In genomic region chr11:15775051-15775541, GRCh38 we compare ENCODE assay signal across 17 cellular contexts.
DNase-seq lines count a peak whose midpoint lies in the region; ATAC-seq and TF ChIP-seq lines count a peak whose summit lies in the region.
"Had no signal": no experiment of that assay in that cellular context is flagged by ENCODE, and none has a peak within 500 bp of the region (broad histone marks: within the 10 kb centered on the region; RNA-seq: fewer than 3 reads in every experiment).

No MANE protein-coding gene starts in this region.

- ATAC-seq in GM21529 (IDR thresholded peaks at IDR 0.05; ENCODE audit: unreplicated experiment) (no peak), HG02798 (IDR thresholded peaks at IDR 0.05; ENCODE audit: poor library complexity, unreplicated experiment) (no peak)

- no peaks in the 10 kb centered on the region for H3K36me3 ChIP-seq in SK-N-MC (ENCODE audit: insufficient read depth, low read length)
- H3K36me3 ChIP-seq: MG63, prostate gland had no signal

- H3K27me3 Mint-ChIP-seq in neural crest cell (ENCODE audit: low read depth): no peaks in the 10 kb centered on the region
- H3K27me3 Mint-ChIP-seq in activated T-cell treated with anti-CD3 and anti-CD28 coated beads, Interleukin-2, amount 50 U/mL, for 24 hours: peaks cover 4% of the 10 kb centered on the region

- H3K9me3 ChIP-seq in SK-N-MC (ENCODE audit: low read depth, low read length): no peaks in the 10 kb centered on the region
- H3K9me3 ChIP-seq: MG63, prostate gland had no signal

- H3K4me3 ChIP-seq in SK-N-MC: no peak overlapping the region
- H3K4me3 ChIP-seq: MG63, prostate gland had no signal

- H3K9me3 Mint-ChIP-seq in neural crest cell: no peaks in the 10 kb centered on the region
- H3K9me3 Mint-ChIP-seq in activated T-cell treated with anti-CD3 and anti-CD28 coated beads, Interleukin-2, amount 50 U/mL, for 24 hours: no peaks in the 10 kb centered on the region

- peak overlapping the region; percentile 45; the same call in 1 of the 2 replicates for H3K27ac ChIP-seq in SK-N-MC
- H3K27ac ChIP-seq: prostate gland had no signal

- no peak for TF ChIP-seq CTCF in neural crest cell (conservative IDR thresholded peaks at IDR 0.05)

- no peak overlapping the region for H3K4me3 Mint-ChIP-seq in neural crest cell
- no peak overlapping the region for H3K4me3 Mint-ChIP-seq in activated T-cell treated with anti-CD3 and anti-CD28 coated beads, Interleukin-2, amount 50 U/mL, for 24 hours
- H3K4me3 Mint-ChIP-seq: HFFc6 had no signal

- peaks cover 26% of the 10 kb centered on the region for H3K4me1 Mint-ChIP-seq in neural crest cell
- no peaks in the 10 kb centered on the region for H3K4me1 Mint-ChIP-seq in activated T-cell treated with anti-CD3 and anti-CD28 coated beads, Interleukin-2, amount 50 U/mL, for 24 hours (ENCODE audit: low read depth)

- DNase-seq in EH (ENCODE audit: low read depth) (peak; percentile 16), SK-N-MC (ENCODE audit: low read depth, low spot score) (no peak), fibroblast of peridontal ligament (ENCODE audit: extremely low read depth) (peak; percentile 16), neural crest cell (ENCODE audit: low read depth, low spot score) (no peak), activated T-cell treated with anti-CD3 and anti-CD28 coated beads for 4 hours (no peak)
- no peak for DNase-seq in activated T-cell treated with anti-CD3 and anti-CD28 coated beads, Interleukin-2, amount 50 U/mL, for 24 hours
- DNase-seq: activated naive CD4-positive, alpha-beta T cell treated with anti-CD3 and anti-CD28 coated beads, Interleukin-2, amount 50 U/mL, for 16 hours; AML-193; dermis blood vessel endothelial cell; DMS153; HFFc6; MG63; stimulated activated CD4-positive, alpha-beta T cell treated with anti-CD3 and anti-CD28 coated beads, Interleukin-2, amount 100 ng/mL, for 24 hours; stimulated activated CD8-positive, alpha-beta memory T cell treated with anti-CD3 and anti-CD28 coated beads, Interleukin-4, amount 100 ng/mL, for 48 hours had no signal

- no peaks in the 10 kb centered on the region for H3K36me3 Mint-ChIP-seq in neural crest cell (ENCODE audit: low read depth)
- no peaks in the 10 kb centered on the region for H3K36me3 Mint-ChIP-seq in activated T-cell treated with anti-CD3 and anti-CD28 coated beads, Interleukin-2, amount 50 U/mL, for 24 hours (ENCODE audit: low read depth)

- H3K27ac Mint-ChIP-seq in neural crest cell (ENCODE audit: unreplicated experiment): peak overlapping the region; percentile 58
- H3K27ac Mint-ChIP-seq in activated T-cell treated with anti-CD3 and anti-CD28 coated beads, Interleukin-2, amount 50 U/mL, for 24 hours: no peak overlapping the region
- H3K27ac Mint-ChIP-seq: HFFc6 had no signal

- no peak overlapping the region for H3K9ac ChIP-seq in SK-N-MC (ENCODE audit: insufficient read length)

Comparison
In these comparisons a context has a peak if more than half of its experiments do, and no peak if none do; other contexts are left out.
1. DNase-seq: peak in EH (single experiment) and fibroblast of peridontal ligament (single experiment); none in SK-N-MC (single experiment), neural crest cell (single experiment), activated T-cell treated with anti-CD3 and anti-CD28 coated beads for 4 hours (single experiment) and activated T-cell treated with anti-CD3 and anti-CD28 coated beads, Interleukin-2, amount 50 U/mL, for 24 hours (single experiment).